ENCODE assay signal across 7 cellular contexts in genomic region chr9:104993291-104993963, GRCh38.
DNase-seq lines count a peak whose midpoint lies in the region; ATAC-seq and TF ChIP-seq lines count a peak whose summit lies in the region.

No MANE protein-coding gene starts in this region.

- intact Hi-C loops in IMR-90 (cut with micrococcal nuclease), result loop anchor here (5.0 to 10.0 kb wide), 4 partner anchors 129 to 421 kb away; partner anchors contain the start of gene SLC44A1
- intact Hi-C loops in ascending aorta (cut with DNase I), result loop anchor here (1.0 to 5.0 kb wide), 3 partner anchors 71 to 304 kb away; partner anchors contain the start of gene SLC44A1

- H3K36me3 ChIP-seq in IMR-90 (ENCODE audit: control insufficient read depth, insufficient read depth, low read length) (no peaks in the 10 kb centered on the region), ascending aorta (no peaks in the 10 kb centered on the region)

- H2BK120ac ChIP-seq in IMR-90 (ENCODE audit: low read depth, low read length), result peak overlapping the region; percentile 70

- H3K18ac ChIP-seq in IMR-90 (ENCODE audit: low read depth, low read length), result peak overlapping the region; percentile 72

- peak overlapping the region; percentile 94 for H3K4ac ChIP-seq in IMR-90 (ENCODE audit: low read depth, low read length)

- H3K9me1 ChIP-seq in IMR-90 (ENCODE audit: insufficient read depth, low read length), result peaks cover 16% of the 10 kb centered on the region

- POLR2A ChIA-PET in IMR-90 (lab: Charles Lee; ENCODE audit: unreplicated experiment), result no interaction called here

- peak overlapping the region; percentile 59 for H3K9ac ChIP-seq in IMR-90 (ENCODE audit: low read depth, low read length)

- CTCF ChIA-PET in IMR-90 (lab: Yijun Ruan, JAX), result interaction anchor here (0.6 to 1.3 kb wide), 2 partner anchors 13 to 75 kb away, joined by 3 to 4 read pairs; no protein-coding TSS in a partner anchor

- H4K20me1 ChIP-seq in IMR-90 (ENCODE audit: insufficient read depth, low read length), result no peaks in the 10 kb centered on the region

- peak overlapping the region; percentile 88 for H2AFZ ChIP-seq in IMR-90 (replicated peaks; ENCODE audit: low read length, poor library complexity)

- peak overlapping the region; percentile 29; the same call in 2 of the 3 replicates for H2BK15ac ChIP-seq in IMR-90 (ENCODE audit: low read depth, low read length)

- peak overlapping the region; percentile 88 for H4K91ac ChIP-seq in IMR-90 (ENCODE audit: insufficient read depth, low read depth, low read length)

- H3K9me3 ChIP-seq in IMR-90 (ENCODE audit: control insufficient read depth, insufficient read depth, low read length) (no peaks in the 10 kb centered on the region), ascending aorta (no peaks in the 10 kb centered on the region)

- peak overlapping the region; percentile 86 for H2BK5ac ChIP-seq in IMR-90 (ENCODE audit: low read depth, low read length, poor library complexity, severe bottlenecking)

- H3K4me2 ChIP-seq in IMR-90 (ENCODE audit: low read depth, low read length), result peak overlapping the region; percentile 5

- peak; percentile 44 for ATAC-seq in IMR-90 (ENCODE audit: low read depth)
- no peak for ATAC-seq in HG03108 (IDR thresholded peaks at IDR 0.05; ENCODE audit: unreplicated experiment)

- no peaks in the 10 kb centered on the region for H3K27me3 ChIP-seq in IMR-90 (ENCODE audit: control insufficient read depth, insufficient read depth, low read length)
- H3K27me3 ChIP-seq in ascending aorta, result no peaks in the 10 kb centered on the region

- dilution Hi-C loops in IMR-90 (cut with HindIII; ENCODE audit: low sequenced_read_pairs, unreplicated experiment), result no loop called here

- peak overlapping the region; percentile 35 for H3K14ac ChIP-seq in IMR-90 (replicated peaks; ENCODE audit: low read depth, low read length)

- no peak for TF ChIP-seq CTCF in IMR-90 (conservative IDR thresholded peaks at IDR 0.05; ENCODE audit: low read depth, low read length)
- TF ChIP-seq CTCF in ascending aorta (IDR thresholded peaks at IDR 0.05), result no peak

- no CpG with 5 or more reads among the region's 9 CpGs for WGBS in IMR-90 (ENCODE audit: extremely low coverage in 2 of 2, insufficient read length in 1 of 2), 2 experiments

- BruUV-seq in IMR-90 (replicated peaks; lab: Mats Ljungman, UMichigan), result no TSS peak

- peak overlapping the region; percentile 93 for H2BK20ac ChIP-seq in IMR-90 (ENCODE audit: low read depth, low read length)

- in situ Hi-C loops in IMR-90 (cut with MboI; ENCODE audit: low sequenced_read_pairs), result loop anchor here (25.0 kb wide), 1 partner anchor 144 kb away; no protein-coding TSS in a partner anchor

- peak overlapping the region; percentile 48 for H2AK5ac ChIP-seq in IMR-90 (ENCODE audit: low read depth, low read length)

- H3K4me1 ChIP-seq in IMR-90 (ENCODE audit: control insufficient read depth, insufficient read depth, low read length), result peaks cover 25% of the 10 kb centered on the region
- H3K4me1 ChIP-seq in ascending aorta, result peaks cover 9 to 21% of the 10 kb centered on the region in 2 donors

- H2AK9ac ChIP-seq in IMR-90 (replicated peaks; ENCODE audit: low read depth, low read length, poor library complexity), result peak overlapping the region; percentile 66

- TF ChIP-seq RAD21 in IMR-90 (IDR thresholded peaks at IDR 0.05; ENCODE audit: low read length), result no peak; the same call in 1 of the 2 replicates

- peak overlapping the region; percentile 21 to 69; a peak in 3 of 4 replicates for H4K8ac ChIP-seq in IMR-90 (ENCODE audit: low read depth in 2 of 2, low read length in 2 of 2)

- peaks cover 0 to 5% of the 10 kb centered on the region in 2 experiments; a peak in 1 of 4 replicates for H3K79me1 ChIP-seq in IMR-90 (ENCODE audit: low read depth in 1 of 2, low read length in 2 of 2)

- H4K5ac ChIP-seq in IMR-90 (ENCODE audit: low read depth, low read length), result peak overlapping the region; percentile 58

- peak; percentile 86 for DNase-seq in IMR-90
- peak; percentile 81 to 93 for DNase-seq in ascending aorta (ENCODE audit: low spot score in 2 of 2)
- peak; percentile 80 for DNase-seq in iPS DF 4.7 (ENCODE audit: extremely low read depth, low spot score)
- DNase-seq in renal cortical epithelial cell (ENCODE audit: low read depth), result peak; percentile 50
- no peak for DNase-seq in NCI-H1930 (lab: John Stamatoyannopoulos, UW)
- DNase-seq in NCI-H526 treated with DMSO at 0.1 percent for 48 hours (lab: John Stamatoyannopoulos, UW), result no peak

- no peak overlapping the region for H3K4me3 ChIP-seq in IMR-90 (ENCODE audit: insufficient read depth, low read depth, low read length)
- no peak overlapping the region for H3K4me3 ChIP-seq in ascending aorta

- TF ChIP-seq POLR2A in IMR-90 (IDR thresholded peaks at IDR 0.05; ENCODE audit: low read depth, low read length), result no peak; the same call in 1 of the 2 replicates

- H3K27ac ChIP-seq in IMR-90 (ENCODE audit: insufficient read depth, low read length) (peak overlapping the region; percentile 83), ascending aorta (peak overlapping the region; percentile 86 to 96)

- H3K56ac ChIP-seq in IMR-90 (ENCODE audit: extremely low read depth, insufficient read depth, low read length), result peak overlapping the region; percentile 56; the same call in 1 of the 2 replicates

- H3K23ac ChIP-seq in IMR-90 (ENCODE audit: low read depth, low read length), result peak overlapping the region; percentile 82

TF ChIP-seq in IMR-90, 13 proteins besides CTCF, POLR2A, EP300 and RAD21:
- TF ChIP-seq RFX5 (IDR thresholded peaks at IDR 0.05; ENCODE audit: low read depth, low read length) (no peak), FOS (IDR thresholded peaks at IDR 0.05; ENCODE audit: low read depth, low read length) (no peak), ELK1 (IDR thresholded peaks at IDR 0.05; ENCODE audit: borderline replicate concordance, low read depth, low read length) (no peak), MAZ (IDR thresholded peaks at IDR 0.05; ENCODE audit: borderline replicate concordance, low read depth, low read length) (no peak), CHD1 (IDR thresholded peaks at IDR 0.05; ENCODE audit: low read depth, low read length) (no peak), BHLHE40 (IDR thresholded peaks at IDR 0.05; ENCODE audit: low read depth, low read length) (peak; percentile 64), MXI1 (IDR thresholded peaks at IDR 0.05; ENCODE audit: borderline replicate concordance, low read depth, low read length) (peak; percentile 94), CEBPB (IDR thresholded peaks at IDR 0.05; ENCODE audit: low read depth, low read length) (no peak; the same call in 1 of the 2 replicates), USF2 (IDR thresholded peaks at IDR 0.05; ENCODE audit: low read depth, low read length) (peak; percentile 77), MAFK (IDR thresholded peaks at IDR 0.05; ENCODE audit: low read depth, low read length) (peak; percentile 70), RCOR1 (IDR thresholded peaks at IDR 0.05; ENCODE audit: insufficient replicate concordance, low read length) (no peak), NFE2L2 (IDR thresholded peaks at IDR 0.05; ENCODE audit: low read depth, low read length) (no peak), SMC3 (IDR thresholded peaks at IDR 0.05; ENCODE audit: low read depth, low read length) (no peak; the same call in 1 of the 2 replicates)

Comparison
In these comparisons a context has a peak if more than half of its experiments do, and no peak if none do; other contexts are left out.
1. DNase-seq: peak in IMR-90 (single experiment), ascending aorta (2 of 2), iPS DF 4.7 (single experiment) and renal cortical epithelial cell (single experiment); none in NCI-H1930 (0 of 2) and NCI-H526 treated with DMSO at 0.1 percent for 48 hours (single experiment).